8 cellular contexts compared by ENCODE assay signal in the genomic region with DNA sequence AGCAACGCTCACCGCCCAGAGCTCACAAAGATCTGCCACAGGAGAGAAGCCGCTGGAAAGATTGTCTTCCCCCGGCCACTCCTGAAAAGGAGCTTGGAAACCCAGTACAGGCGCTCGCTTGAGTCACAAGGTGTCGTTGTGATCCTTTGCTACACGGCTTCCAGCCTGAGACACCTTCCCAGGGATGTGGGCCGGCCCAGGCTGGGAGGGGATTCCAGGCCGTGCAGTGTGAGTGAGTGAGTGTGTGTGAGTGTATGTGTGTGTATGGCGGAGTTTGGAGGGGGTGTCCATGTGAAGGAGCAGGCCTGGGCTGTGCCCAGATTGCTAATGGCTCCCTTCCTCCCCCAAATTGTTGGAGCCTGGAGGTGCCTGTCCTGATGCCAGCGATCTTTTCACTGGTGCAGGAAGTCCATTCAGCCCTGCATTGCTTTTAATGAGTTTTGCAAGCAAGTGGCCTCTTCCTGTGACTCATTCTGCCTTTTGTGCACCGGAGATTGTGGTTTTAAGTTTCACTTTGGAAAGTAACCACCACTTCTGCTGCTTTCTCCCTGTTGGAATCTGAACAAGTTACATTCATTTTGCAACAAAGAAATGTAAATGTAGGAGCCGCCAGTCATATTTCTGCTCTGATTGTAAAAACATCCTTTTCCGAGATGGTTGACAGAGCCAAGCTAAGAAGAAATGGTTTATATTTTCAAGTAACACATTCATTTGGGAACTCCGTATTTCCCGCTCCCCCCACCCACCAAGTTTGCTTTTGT.
DNase-seq lines count a peak whose midpoint lies in the region; ATAC-seq lines count a peak whose summit lies in the region.

No MANE protein-coding gene starts in this region.

- peak overlapping the region; percentile 82 for H3K9ac ChIP-seq in NT2/D1 (ENCODE audit: insufficient read length, low read depth)
- H3K9ac ChIP-seq in stomach smooth muscle (ENCODE audit: low read length in 2 of 2): peak overlapping the region; percentile 40 to 55

- POLR2A ChIA-PET in naive thymus-derived CD4-positive, alpha-beta T cell (lab: Charles Lee): interaction anchor here (1.1 to 1.6 kb wide), 3 partner anchors 10 to 888 kb away, joined by 3 to 5 read pairs (median 4); partner anchors contain the start of gene TRIB2

- H3K36me3 ChIP-seq in NT2/D1 (ENCODE audit: insufficient read depth, insufficient read length, low read length) (peaks cover 5% of the 10 kb centered on the region), stomach smooth muscle (ENCODE audit: control insufficient read depth in 2 of 2, insufficient read depth in 2 of 2, low read length in 2 of 2) (peaks cover 6% of the 10 kb centered on the region in 2 donors)
- peaks cover 3 to 15% (median 3%) of the 10 kb centered on the region in 3 experiments for H3K36me3 ChIP-seq in naive thymus-derived CD4-positive, alpha-beta T cell (ENCODE audit: control insufficient read depth in 2 of 3, insufficient read depth in 3 of 3, low read length in 3 of 3)

- intact Hi-C loops in naive thymus-derived CD4-positive, alpha-beta T cell (cut with micrococcal nuclease): loop anchor here (1.0 to 10.0 kb wide), 12 partner anchors 33 to 1177 kb away; partner anchors contain the start of gene TRIB2 (in 2 of the 2)

- H3K4me1 ChIP-seq in NT2/D1 (ENCODE audit: insufficient read depth, insufficient read length): peaks cover 2% of the 10 kb centered on the region
- H3K4me1 ChIP-seq in naive thymus-derived CD4-positive, alpha-beta T cell (ENCODE audit: control insufficient read depth in 2 of 2, insufficient read depth in 2 of 2, low read length in 2 of 2): peaks cover 20% of the 10 kb centered on the region in 2 donors
- H3K4me1 ChIP-seq in stomach smooth muscle (ENCODE audit: control insufficient read depth, insufficient read depth, low read length): peaks cover 15% of the 10 kb centered on the region

- ATAC-seq in GM19438 (IDR thresholded peaks at IDR 0.05; ENCODE audit: low read depth, unreplicated experiment): peak; percentile 75
- peak; percentile 55 for ATAC-seq in HG03521 (IDR thresholded peaks at IDR 0.05; ENCODE audit: unreplicated experiment)
- peak; percentile 86 for ATAC-seq in naive thymus-derived CD4-positive, alpha-beta T cell

- H3K27me3 ChIP-seq in NT2/D1 (ENCODE audit: insufficient read depth, insufficient read length) (no peaks in the 10 kb centered on the region), stomach smooth muscle (ENCODE audit: control insufficient read depth in 1 of 2, insufficient read depth in 2 of 2, low read length in 2 of 2) (no peaks in the 10 kb centered on the region)
- H3K27me3 ChIP-seq in naive thymus-derived CD4-positive, alpha-beta T cell (ENCODE audit: control insufficient read depth in 2 of 2, insufficient read depth in 2 of 2, low read length in 2 of 2): no peaks in the 10 kb centered on the region

- peak overlapping the region; percentile 91 for H3K27ac Mint-ChIP-seq in activated T-cell treated with anti-CD3 and anti-CD28 coated beads, Interleukin-2, amount 50 U/mL, for 24 hours
- peak overlapping the region; percentile 21 to 87 (median 78) for H3K27ac Mint-ChIP-seq in naive thymus-derived CD4-positive, alpha-beta T cell

- H3K9me3 Mint-ChIP-seq in activated T-cell treated with anti-CD3 and anti-CD28 coated beads, Interleukin-2, amount 50 U/mL, for 24 hours: peaks cover 13% of the 10 kb centered on the region
- peaks cover 6 to 17% (median 9%) of the 10 kb centered on the region in 11 donors for H3K9me3 Mint-ChIP-seq in naive thymus-derived CD4-positive, alpha-beta T cell

- H3K27ac ChIP-seq in naive thymus-derived CD4-positive, alpha-beta T cell (ENCODE audit: low read depth, low read length): peak overlapping the region; percentile 46
- peak overlapping the region; percentile 64 for H3K27ac ChIP-seq in stomach smooth muscle (ENCODE audit: low read length)

- H3K4me3 ChIP-seq in NT2/D1 (ENCODE audit: insufficient read length, low read depth) (peak overlapping the region; percentile 27), stomach smooth muscle (ENCODE audit: low read length in 2 of 2) (peak overlapping the region; percentile 67 to 68)
- H3K4me3 ChIP-seq in naive thymus-derived CD4-positive, alpha-beta T cell (ENCODE audit: low read length): peak overlapping the region; percentile 60

- H3K36me3 Mint-ChIP-seq in activated T-cell treated with anti-CD3 and anti-CD28 coated beads, Interleukin-2, amount 50 U/mL, for 24 hours (ENCODE audit: low read depth): peaks cover 36% of the 10 kb centered on the region
- H3K36me3 Mint-ChIP-seq in naive thymus-derived CD4-positive, alpha-beta T cell: peaks cover 0 to 32% (median 10%) of the 10 kb centered on the region in 5 donors

- peaks cover 35% of the 10 kb centered on the region for H3K27me3 Mint-ChIP-seq in activated T-cell treated with anti-CD3 and anti-CD28 coated beads, Interleukin-2, amount 50 U/mL, for 24 hours
- H3K27me3 Mint-ChIP-seq in naive thymus-derived CD4-positive, alpha-beta T cell: peaks cover 0 to 50% (median 0%) of the 10 kb centered on the region in 5 donors

- CTCF ChIA-PET in naive thymus-derived CD4-positive, alpha-beta T cell (lab: Charles Lee): interaction anchor here (0.6 to 3.6 kb wide), 6 partner anchors 32 to 1177 kb away, joined by 3 to 34 read pairs (median 6); partner anchors contain the start of gene TRIB2

- H3K4me3 Mint-ChIP-seq in activated T-cell treated with anti-CD3 and anti-CD28 coated beads, Interleukin-2, amount 50 U/mL, for 24 hours: peak overlapping the region; percentile 64
- H3K4me3 Mint-ChIP-seq in naive thymus-derived CD4-positive, alpha-beta T cell: peak overlapping the region; percentile 80 to 97 (median 84)

- DNase-seq in COLO829 (ENCODE audit: low spot score) (peak; percentile 97), NT2/D1 (ENCODE audit: low read depth, low spot score) (peak; percentile 85), fibroblast of gingiva (ENCODE audit: low read depth) (peak; percentile 97)
- DNase-seq in activated T-cell treated with anti-CD3 and anti-CD28 coated beads, Interleukin-2, amount 50 U/mL, for 24 hours: peak; percentile 73
- DNase-seq in naive thymus-derived CD4-positive, alpha-beta T cell: peak in 8 of 9 donors; percentile 53 to 73 (median 63)

- peaks cover 59% of the 10 kb centered on the region for H3K4me1 Mint-ChIP-seq in activated T-cell treated with anti-CD3 and anti-CD28 coated beads, Interleukin-2, amount 50 U/mL, for 24 hours (ENCODE audit: low read depth)
- H3K4me1 Mint-ChIP-seq in naive thymus-derived CD4-positive, alpha-beta T cell: peaks cover 18 to 44% (median 33%) of the 10 kb centered on the region in 7 donors

- H3K9me3 ChIP-seq in NT2/D1 (ENCODE audit: insufficient read depth, low read length) (no peaks in the 10 kb centered on the region), stomach smooth muscle (ENCODE audit: control insufficient read depth in 2 of 2, low read length in 2 of 2) (peaks cover 4 to 8% of the 10 kb centered on the region in 2 donors)
- H3K9me3 ChIP-seq in naive thymus-derived CD4-positive, alpha-beta T cell (ENCODE audit: control insufficient read depth in 2 of 3, low read length in 3 of 3): peaks cover 0 to 7% (median 0%) of the 10 kb centered on the region in 3 experiments

Comparison
In these comparisons a context has a peak if more than half of its experiments do, and no peak if none do; other contexts are left out.
1. Peak in every context shown above with its lines: DNase-seq, ATAC-seq, H3K4me3 ChIP-seq and H3K27ac ChIP-seq.